In the genomic region with DNA sequence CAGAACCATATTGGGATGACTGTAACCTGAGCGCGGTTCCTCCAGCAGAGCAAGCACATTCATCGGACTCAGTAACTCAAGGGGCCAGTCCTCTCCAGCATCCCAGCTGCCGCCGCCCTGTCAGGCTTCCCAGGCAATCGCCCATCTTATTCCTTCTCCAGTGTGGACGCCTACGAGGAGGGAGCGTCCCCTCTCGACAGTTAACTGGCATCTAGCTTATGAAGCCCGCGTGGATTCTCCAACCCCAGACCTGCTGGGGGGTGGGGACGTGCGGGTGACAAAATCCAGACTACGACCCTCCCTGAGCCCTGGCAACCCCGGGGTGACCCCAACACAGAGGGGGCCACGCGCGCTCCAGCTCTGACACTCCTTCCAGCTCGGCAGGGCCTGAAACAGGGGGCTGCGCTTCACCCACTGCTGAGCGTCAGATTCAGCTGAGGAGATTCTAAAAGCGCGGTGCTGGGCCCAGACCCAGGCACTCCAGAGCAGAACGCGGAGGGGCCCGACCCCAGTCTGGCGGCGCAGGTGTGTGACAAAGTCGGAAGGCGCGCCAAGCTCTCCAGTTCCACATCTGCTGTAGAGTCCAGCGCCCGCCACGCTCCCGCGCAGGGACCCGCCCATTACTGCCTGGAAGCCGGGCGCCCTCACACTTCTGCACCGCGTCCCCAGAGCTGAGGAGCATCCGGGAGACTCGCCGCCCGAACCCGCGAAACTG, we compare ENCODE assay signal across 8 cellular contexts. TPM values are rescaled to one million over a fixed set of nuclear protein-coding genes. Genes with fewer than 3 reads are reported as not detected.
DNase-seq lines count a peak whose midpoint lies in the region; ATAC-seq and TF ChIP-seq lines count a peak whose summit lies in the region.

No MANE protein-coding gene starts in this region.

- H3K27me3 ChIP-seq in upper lobe of right lung, result no peaks in the 10 kb centered on the region

- no peak for TF ChIP-seq CTCF in upper lobe of right lung (IDR thresholded peaks at IDR 0.05)

- H3K4me1 ChIP-seq in upper lobe of right lung, result peaks cover 6% of the 10 kb centered on the region

- H3K36me3 Mint-ChIP-seq in naive B cell, result peaks cover 8 to 12% of the 10 kb centered on the region in 2 donors

- intact Hi-C loops in upper lobe of right lung (cut with DNase I), result no loop called here

- peak; percentile 54 for ATAC-seq in HG03280 (IDR thresholded peaks at IDR 0.05; ENCODE audit: unreplicated experiment)
- peak; percentile 72 to 78 for ATAC-seq in naive B cell (ENCODE audit: low read depth in 2 of 2)
- ATAC-seq in upper lobe of right lung, result peak; percentile 18

- peak overlapping the region; percentile 85 for H3K27ac ChIP-seq in upper lobe of right lung

- H3K9me3 ChIP-seq in upper lobe of right lung, result no peaks in the 10 kb centered on the region

- peaks cover 3 to 20% (median 8%) of the 10 kb centered on the region in 7 donors for H3K9me3 Mint-ChIP-seq in naive B cell

- peak overlapping the region; percentile 87 for H3K4me3 ChIP-seq in upper lobe of right lung

- H3K4me3 Mint-ChIP-seq in naive B cell, result peak overlapping the region; percentile 82 to 98 (median 96)

- peaks cover 13 to 32% (median 19%) of the 10 kb centered on the region in 3 donors for H3K4me1 Mint-ChIP-seq in naive B cell

- H3K27me3 Mint-ChIP-seq in naive B cell, result no peaks in the 10 kb centered on the region

- DNase-seq in DMS 273 treated with DMSO at 0.1 percent for 48 hours (lab: John Stamatoyannopoulos, UW) (peak; percentile 91), GM19238 (ENCODE audit: insufficient read length, low spot score) (peak; percentile 3), NCI-H2196 (lab: John Stamatoyannopoulos, UW; ENCODE audit: unreplicated experiment) (peak; percentile 61), fibroblast of peridontal ligament (ENCODE audit: extremely low read depth) (peak; percentile 51), naive B cell (peak; percentile 73), upper lobe of right lung (no peak)
- DNase-seq in activated CD4-positive, alpha-beta T cell treated with anti-CD3 and anti-CD28 coated beads, Interleukin-2, amount 50 U/mL, for 1 hour, result peak; percentile 5

- peak overlapping the region; percentile 49 to 97 (median 92) for H3K27ac Mint-ChIP-seq in naive B cell

- no peaks in the 10 kb centered on the region for H3K36me3 ChIP-seq in upper lobe of right lung

RNA-seq across cellular contexts. Expression of a gene that starts 43.9 kb away (rescaled TPM):
- 1 to 10 TPM; 1.6 to 7.4 (median 3.2) TPM for polyA plus RNA-seq in naive B cell (ENCODE audit: low read depth in 6 of 6)
- 1.3 TPM for total RNA-seq in upper lobe of right lung

RNA-seq across cellular contexts. Expression of a gene that starts 50.1 kb away (rescaled TPM):
- 10 to 100 TPM; 44.1 to 74.7 (median 60.2) TPM for polyA plus RNA-seq in naive B cell (ENCODE audit: low read depth in 6 of 6)
- 47.1 TPM for total RNA-seq in upper lobe of right lung

Comparison
In these comparisons a context has a peak if more than half of its experiments do, and no peak if none do; other contexts are left out.
1. ATAC-seq: peak in every context shown above with its lines; median percentile 75 in naive B cell; 54 in HG03280; 18 in upper lobe of right lung.